ENCODE assay signal across 9 cellular contexts in genomic region chr1:154329152-154329521, GRCh38. TPM values are rescaled to one million over a fixed set of nuclear protein-coding genes. Genes with fewer than 3 reads are reported as not detected.
DNase-seq lines count a peak whose midpoint lies in the region; ATAC-seq and TF ChIP-seq lines count a peak whose summit lies in the region.
"Had no signal": no experiment of that assay in that cellular context is flagged by ENCODE, and none has a peak within 500 bp of the region (broad histone marks: within the 10 kb centered on the region; RNA-seq: fewer than 3 reads in every experiment).

No MANE protein-coding gene starts in this region.

- H3K4me1 Mint-ChIP-seq in naive thymus-derived CD4-positive, alpha-beta T cell = peaks cover 39 to 76% (median 67%) of the 10 kb centered on the region in 7 donors

- peaks cover 30% of the 10 kb centered on the region for H3K4me1 ChIP-seq in HUES48 (ENCODE audit: control insufficient read depth, insufficient read depth, low read length)
- H3K4me1 ChIP-seq in naive thymus-derived CD4-positive, alpha-beta T cell (ENCODE audit: control insufficient read depth in 2 of 2, insufficient read depth in 2 of 2, low read length in 2 of 2) = peaks cover 42 to 57% of the 10 kb centered on the region in 2 donors

- POLR2A ChIA-PET in naive thymus-derived CD4-positive, alpha-beta T cell (lab: Charles Lee) = interaction anchor here (0.9 to 9.9 kb wide), 7 partner anchors 7 to 79 kb away, joined by 3 to 160 read pairs (median 8); partner anchors contain the start of genes HAX1 and IL6R

- H3K4me3 ChIP-seq in HUES48 (ENCODE audit: low read depth, low read length) = peak overlapping the region; percentile 63
- peak overlapping the region; percentile 84 for H3K4me3 ChIP-seq in naive thymus-derived CD4-positive, alpha-beta T cell (ENCODE audit: low read length)

- peak overlapping the region; percentile 75 to 97 (median 93) for H3K27ac Mint-ChIP-seq in naive thymus-derived CD4-positive, alpha-beta T cell

- H3K36me3 ChIP-seq in HUES48 (ENCODE audit: control insufficient read depth, insufficient read depth, low read length) = peaks cover 36% of the 10 kb centered on the region
- peaks cover 9 to 38% (median 15%) of the 10 kb centered on the region in 3 experiments for H3K36me3 ChIP-seq in naive thymus-derived CD4-positive, alpha-beta T cell (ENCODE audit: control insufficient read depth in 2 of 3, insufficient read depth in 3 of 3, low read length in 3 of 3)
- H3K36me3 ChIP-seq: neutrophil had no signal

- no peak overlapping the region for H3K9ac ChIP-seq in HUES48 (ENCODE audit: low read depth, low read length)

- H3K9me3 Mint-ChIP-seq in naive thymus-derived CD4-positive, alpha-beta T cell = no peaks in the 10 kb centered on the region

- ATAC-seq in naive thymus-derived CD4-positive, alpha-beta T cell = no peak
- ATAC-seq in GM19023 (IDR thresholded peaks at IDR 0.05; ENCODE audit: unreplicated experiment) (no peak), GM18520 (IDR thresholded peaks at IDR 0.05; ENCODE audit: unreplicated experiment) (no peak)

- peak overlapping the region; percentile 83 to 98 (median 93) for H3K4me3 Mint-ChIP-seq in naive thymus-derived CD4-positive, alpha-beta T cell

- H3K36me3 Mint-ChIP-seq in naive thymus-derived CD4-positive, alpha-beta T cell = peaks cover 9 to 30% (median 17%) of the 10 kb centered on the region in 5 donors

- H3K9me3 ChIP-seq in HUES48 (ENCODE audit: control insufficient read depth, insufficient read depth, low read length) = no peaks in the 10 kb centered on the region
- H3K9me3 ChIP-seq in naive thymus-derived CD4-positive, alpha-beta T cell (ENCODE audit: control insufficient read depth in 2 of 3, low read length in 3 of 3) = no peaks in the 10 kb centered on the region
- H3K9me3 ChIP-seq: neutrophil had no signal

- H3K27ac ChIP-seq in HUES48 (ENCODE audit: low read depth, low read length) = peak overlapping the region; percentile 38
- H3K27ac ChIP-seq in naive thymus-derived CD4-positive, alpha-beta T cell (ENCODE audit: low read depth, low read length) = peak overlapping the region; percentile 94
- H3K27ac ChIP-seq: neutrophil had no signal

- H3K27me3 Mint-ChIP-seq in naive thymus-derived CD4-positive, alpha-beta T cell = peaks cover 0 to 3% (median 0%) of the 10 kb centered on the region in 5 donors

- intact Hi-C loops in naive thymus-derived CD4-positive, alpha-beta T cell (cut with micrococcal nuclease) = loop anchor here (1.0 to 10.0 kb wide), 8 partner anchors 14 to 736 kb away; partner anchors contain the start of genes EFNA4 (in 1 of the 2), IL6R (in 1 of the 2), PMVK (in 1 of the 2) and RPS27 (in 1 of the 2)

- CTCF ChIA-PET in naive thymus-derived CD4-positive, alpha-beta T cell (lab: Charles Lee) = interaction anchor here (1.0 to 10.2 kb wide), 6 partner anchors 16 to 218 kb away, joined by 3 to 129 read pairs (median 6); no protein-coding TSS in a partner anchor

- DNase-seq in AG09319 (ENCODE audit: extremely low read depth, low read depth) (no peak), cerebellum (ENCODE audit: low spot score) (peak; percentile 43), GM10266 (ENCODE audit: extremely low spot score) (no peak)
- peak in 2 of 9 donors; percentile 20 to 26 for DNase-seq in naive thymus-derived CD4-positive, alpha-beta T cell
- DNase-seq in activated CD4-positive, CD25-positive, alpha-beta regulatory T cell treated with anti-CD3 and anti-CD28 coated beads, Interleukin-2, amount 50 U/mL, for 72 hours = no peak

- H3K27me3 ChIP-seq in HUES48 (ENCODE audit: control insufficient read depth, insufficient read depth, low read length) = no peaks in the 10 kb centered on the region
- no peaks in the 10 kb centered on the region for H3K27me3 ChIP-seq in naive thymus-derived CD4-positive, alpha-beta T cell (ENCODE audit: control insufficient read depth in 2 of 2, insufficient read depth in 2 of 2, low read length in 2 of 2)

- TF ChIP-seq CTCF in AG09319 (IDR thresholded peaks at IDR 0.05; ENCODE audit: low read depth, low read length) = peak; percentile 22
- no peak for TF ChIP-seq CTCF in GM10266 (IDR thresholded peaks at IDR 0.05; ENCODE audit: control insufficient read depth, insufficient read depth, low read depth, missing control alignments)

RNA-seq across cellular contexts. Expression of gene ATP8B2, which starts 3.8 kb away (rescaled TPM):
- total RNA-seq in cerebellum = 39.7 TPM
- 100 to 1,000 TPM; 105 to 130 (median 117) TPM for total RNA-seq in naive thymus-derived CD4-positive, alpha-beta T cell
- polyA plus RNA-seq in naive thymus-derived CD4-positive, alpha-beta T cell = 10 to 100 TPM; 49.2 to 89.4 TPM

RNA-seq across cellular contexts. Expression of gene AQP10, which starts 8.2 kb away (rescaled TPM):
- not detected for total RNA-seq in cerebellum
- under 1 TPM in 1 of 5 experiments, not detected in 4; 0.59 TPM for total RNA-seq in naive thymus-derived CD4-positive, alpha-beta T cell
- not detected for polyA plus RNA-seq in naive thymus-derived CD4-positive, alpha-beta T cell

RNA-seq across cellular contexts. Expression of gene HAX1, which starts 56.7 kb away (rescaled TPM):
- 31.3 TPM for total RNA-seq in cerebellum
- total RNA-seq in naive thymus-derived CD4-positive, alpha-beta T cell = 100 to 1,000 TPM in 3 of 5 experiments, 10 to 100 TPM in 2; 71.9 to 111 (median 104) TPM
- 100 to 1,000 TPM; 198 to 201 TPM for polyA plus RNA-seq in naive thymus-derived CD4-positive, alpha-beta T cell
